ENCODE assay signal across 1 cellular context in genomic region chr2:238203104-238203972, GRCh38.
TF ChIP-seq lines count a peak whose summit lies in the region.

A gene with protein sequence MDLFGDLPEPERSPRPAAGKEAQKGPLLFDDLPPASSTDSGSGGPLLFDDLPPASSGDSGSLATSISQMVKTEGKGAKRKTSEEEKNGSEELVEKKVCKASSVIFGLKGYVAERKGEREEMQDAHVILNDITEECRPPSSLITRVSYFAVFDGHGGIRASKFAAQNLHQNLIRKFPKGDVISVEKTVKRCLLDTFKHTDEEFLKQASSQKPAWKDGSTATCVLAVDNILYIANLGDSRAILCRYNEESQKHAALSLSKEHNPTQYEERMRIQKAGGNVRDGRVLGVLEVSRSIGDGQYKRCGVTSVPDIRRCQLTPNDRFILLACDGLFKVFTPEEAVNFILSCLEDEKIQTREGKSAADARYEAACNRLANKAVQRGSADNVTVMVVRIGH (minus strand): TSS chr2:238203695. CDS start chr2:238203553, 142 bp downstream.

TF ChIP-seq in GM12878, 131 proteins besides CTCF, POLR2A, EP300 and RAD21 (continued from another document and continues in another):
- TF ChIP-seq, protein P1, sequence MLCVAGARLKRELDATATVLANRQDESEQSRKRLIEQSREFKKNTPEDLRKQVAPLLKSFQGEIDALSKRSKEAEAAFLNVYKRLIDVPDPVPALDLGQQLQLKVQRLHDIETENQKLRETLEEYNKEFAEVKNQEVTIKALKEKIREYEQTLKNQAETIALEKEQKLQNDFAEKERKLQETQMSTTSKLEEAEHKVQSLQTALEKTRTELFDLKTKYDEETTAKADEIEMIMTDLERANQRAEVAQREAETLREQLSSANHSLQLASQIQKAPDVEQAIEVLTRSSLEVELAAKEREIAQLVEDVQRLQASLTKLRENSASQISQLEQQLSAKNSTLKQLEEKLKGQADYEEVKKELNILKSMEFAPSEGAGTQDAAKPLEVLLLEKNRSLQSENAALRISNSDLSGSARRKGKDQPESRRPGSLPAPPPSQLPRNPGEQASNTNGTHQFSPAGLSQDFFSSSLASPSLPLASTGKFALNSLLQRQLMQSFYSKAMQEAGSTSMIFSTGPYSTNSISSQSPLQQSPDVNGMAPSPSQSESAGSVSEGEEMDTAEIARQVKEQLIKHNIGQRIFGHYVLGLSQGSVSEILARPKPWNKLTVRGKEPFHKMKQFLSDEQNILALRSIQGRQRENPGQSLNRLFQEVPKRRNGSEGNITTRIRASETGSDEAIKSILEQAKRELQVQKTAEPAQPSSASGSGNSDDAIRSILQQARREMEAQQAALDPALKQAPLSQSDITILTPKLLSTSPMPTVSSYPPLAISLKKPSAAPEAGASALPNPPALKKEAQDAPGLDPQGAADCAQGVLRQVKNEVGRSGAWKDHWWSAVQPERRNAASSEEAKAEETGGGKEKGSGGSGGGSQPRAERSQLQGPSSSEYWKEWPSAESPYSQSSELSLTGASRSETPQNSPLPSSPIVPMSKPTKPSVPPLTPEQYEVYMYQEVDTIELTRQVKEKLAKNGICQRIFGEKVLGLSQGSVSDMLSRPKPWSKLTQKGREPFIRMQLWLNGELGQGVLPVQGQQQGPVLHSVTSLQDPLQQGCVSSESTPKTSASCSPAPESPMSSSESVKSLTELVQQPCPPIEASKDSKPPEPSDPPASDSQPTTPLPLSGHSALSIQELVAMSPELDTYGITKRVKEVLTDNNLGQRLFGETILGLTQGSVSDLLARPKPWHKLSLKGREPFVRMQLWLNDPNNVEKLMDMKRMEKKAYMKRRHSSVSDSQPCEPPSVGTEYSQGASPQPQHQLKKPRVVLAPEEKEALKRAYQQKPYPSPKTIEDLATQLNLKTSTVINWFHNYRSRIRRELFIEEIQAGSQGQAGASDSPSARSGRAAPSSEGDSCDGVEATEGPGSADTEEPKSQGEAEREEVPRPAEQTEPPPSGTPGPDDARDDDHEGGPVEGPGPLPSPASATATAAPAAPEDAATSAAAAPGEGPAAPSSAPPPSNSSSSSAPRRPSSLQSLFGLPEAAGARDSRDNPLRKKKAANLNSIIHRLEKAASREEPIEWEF (IDR thresholded peaks at IDR 0.05; ENCODE audit: insufficient replicate concordance, low read depth, low read length) = no peak
- TF ChIP-seq RAD51 (IDR thresholded peaks at IDR 0.05) (no peak), BCL3 (IDR thresholded peaks at IDR 0.05; ENCODE audit: borderline replicate concordance, insufficient read depth, low read depth, low read length, poor library complexity, severe bottlenecking) (no peak), POLR2AphosphoS5 (IDR thresholded peaks at IDR 0.05; ENCODE audit: low read length) (peak; percentile 84), TCF12 (IDR thresholded peaks at IDR 0.05; ENCODE audit: low read depth, low read length) (peak; percentile 39; the same call in 1 of the 2 replicates), GATAD2B (conservative IDR thresholded peaks at IDR 0.05; ENCODE audit: low read depth) (peak; percentile 91; the same call in 1 of the 2 replicates), RELA (IDR thresholded peaks at IDR 0.05; ENCODE audit: borderline replicate concordance, partially characterized antibody) (no peak), ZNF687 (IDR thresholded peaks at IDR 0.05) (peak; percentile 61), ZNF384 (IDR thresholded peaks at IDR 0.05; ENCODE audit: borderline replicate concordance, low read depth, low read length) (no peak), CREM (IDR thresholded peaks at IDR 0.05; ENCODE audit: low read depth) (no peak), RB1 (IDR thresholded peaks at IDR 0.05; ENCODE audit: borderline replicate concordance) (peak; percentile 93; the same call in 1 of the 2 replicates), POLR2AphosphoS2 (IDR thresholded peaks at IDR 0.05; ENCODE audit: low read depth, low read length) (peak; percentile 55; the same call in 1 of the 2 replicates), TARDBP (IDR thresholded peaks at IDR 0.05; ENCODE audit: borderline replicate concordance) (no peak), SMARCA5 (IDR thresholded peaks at IDR 0.05) (0 out of 2 replicates have a peak, but pooled peaks have one; percentile 10), ESRRA (IDR thresholded peaks at IDR 0.05; ENCODE audit: low read length) (no peak), NFXL1 (IDR thresholded peaks at IDR 0.05; ENCODE audit: borderline replicate concordance) (no peak), RELB (IDR thresholded peaks at IDR 0.05; ENCODE audit: low read depth) (no peak), ZBTB40 (IDR thresholded peaks at IDR 0.05; ENCODE audit: borderline replicate concordance) (no peak), ZNF207 (IDR thresholded peaks at IDR 0.05; ENCODE audit: borderline replicate concordance) (no peak), NR2C1 (IDR thresholded peaks at IDR 0.05) (0 out of 2 replicates have a peak, but pooled peaks have one; percentile 13), ATF3 (IDR thresholded peaks at IDR 0.05; ENCODE audit: borderline replicate concordance, extremely low read depth, low read depth, low read length) (no peak)
- TF ChIP-seq, protein P2, sequence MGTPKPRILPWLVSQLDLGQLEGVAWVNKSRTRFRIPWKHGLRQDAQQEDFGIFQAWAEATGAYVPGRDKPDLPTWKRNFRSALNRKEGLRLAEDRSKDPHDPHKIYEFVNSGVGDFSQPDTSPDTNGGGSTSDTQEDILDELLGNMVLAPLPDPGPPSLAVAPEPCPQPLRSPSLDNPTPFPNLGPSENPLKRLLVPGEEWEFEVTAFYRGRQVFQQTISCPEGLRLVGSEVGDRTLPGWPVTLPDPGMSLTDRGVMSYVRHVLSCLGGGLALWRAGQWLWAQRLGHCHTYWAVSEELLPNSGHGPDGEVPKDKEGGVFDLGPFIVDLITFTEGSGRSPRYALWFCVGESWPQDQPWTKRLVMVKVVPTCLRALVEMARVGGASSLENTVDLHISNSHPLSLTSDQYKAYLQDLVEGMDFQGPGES (IDR thresholded peaks at IDR 0.05) = no peak
- TF ChIP-seq, protein P3, sequence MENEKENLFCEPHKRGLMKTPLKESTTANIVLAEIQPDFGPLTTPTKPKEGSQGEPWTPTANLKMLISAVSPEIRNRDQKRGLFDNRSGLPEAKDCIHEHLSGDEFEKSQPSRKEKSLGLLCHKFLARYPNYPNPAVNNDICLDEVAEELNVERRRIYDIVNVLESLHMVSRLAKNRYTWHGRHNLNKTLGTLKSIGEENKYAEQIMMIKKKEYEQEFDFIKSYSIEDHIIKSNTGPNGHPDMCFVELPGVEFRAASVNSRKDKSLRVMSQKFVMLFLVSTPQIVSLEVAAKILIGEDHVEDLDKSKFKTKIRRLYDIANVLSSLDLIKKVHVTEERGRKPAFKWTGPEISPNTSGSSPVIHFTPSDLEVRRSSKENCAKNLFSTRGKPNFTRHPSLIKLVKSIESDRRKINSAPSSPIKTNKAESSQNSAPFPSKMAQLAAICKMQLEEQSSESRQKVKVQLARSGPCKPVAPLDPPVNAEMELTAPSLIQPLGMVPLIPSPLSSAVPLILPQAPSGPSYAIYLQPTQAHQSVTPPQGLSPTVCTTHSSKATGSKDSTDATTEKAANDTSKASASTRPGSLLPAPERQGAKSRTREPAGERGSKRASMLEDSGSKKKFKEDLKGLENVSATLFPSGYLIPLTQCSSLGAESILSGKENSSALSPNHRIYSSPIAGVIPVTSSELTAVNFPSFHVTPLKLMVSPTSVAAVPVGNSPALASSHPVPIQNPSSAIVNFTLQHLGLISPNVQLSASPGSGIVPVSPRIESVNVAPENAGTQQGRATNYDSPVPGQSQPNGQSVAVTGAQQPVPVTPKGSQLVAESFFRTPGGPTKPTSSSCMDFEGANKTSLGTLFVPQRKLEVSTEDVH (IDR thresholded peaks at IDR 0.05; ENCODE audit: low read depth, partially characterized antibody) = no peak
- TF ChIP-seq, protein P4, sequence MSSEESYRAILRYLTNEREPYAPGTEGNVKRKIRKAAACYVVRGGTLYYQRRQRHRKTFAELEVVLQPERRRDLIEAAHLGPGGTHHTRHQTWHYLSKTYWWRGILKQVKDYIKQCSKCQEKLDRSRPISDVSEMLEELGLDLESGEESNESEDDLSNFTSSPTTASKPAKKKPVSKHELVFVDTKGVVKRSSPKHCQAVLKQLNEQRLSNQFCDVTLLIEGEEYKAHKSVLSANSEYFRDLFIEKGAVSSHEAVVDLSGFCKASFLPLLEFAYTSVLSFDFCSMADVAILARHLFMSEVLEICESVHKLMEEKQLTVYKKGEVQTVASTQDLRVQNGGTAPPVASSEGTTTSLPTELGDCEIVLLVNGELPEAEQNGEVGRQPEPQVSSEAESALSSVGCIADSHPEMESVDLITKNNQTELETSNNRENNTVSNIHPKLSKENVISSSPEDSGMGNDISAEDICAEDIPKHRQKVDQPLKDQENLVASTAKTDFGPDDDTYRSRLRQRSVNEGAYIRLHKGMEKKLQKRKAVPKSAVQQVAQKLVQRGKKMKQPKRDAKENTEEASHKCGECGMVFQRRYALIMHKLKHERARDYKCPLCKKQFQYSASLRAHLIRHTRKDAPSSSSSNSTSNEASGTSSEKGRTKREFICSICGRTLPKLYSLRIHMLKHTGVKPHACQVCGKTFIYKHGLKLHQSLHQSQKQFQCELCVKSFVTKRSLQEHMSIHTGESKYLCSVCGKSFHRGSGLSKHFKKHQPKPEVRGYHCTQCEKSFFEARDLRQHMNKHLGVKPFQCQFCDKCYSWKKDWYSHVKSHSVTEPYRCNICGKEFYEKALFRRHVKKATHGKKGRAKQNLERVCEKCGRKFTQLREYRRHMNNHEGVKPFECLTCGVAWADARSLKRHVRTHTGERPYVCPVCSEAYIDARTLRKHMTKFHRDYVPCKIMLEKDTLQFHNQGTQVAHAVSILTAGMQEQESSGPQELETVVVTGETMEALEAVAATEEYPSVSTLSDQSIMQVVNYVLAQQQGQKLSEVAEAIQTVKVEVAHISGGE (CRISPR knock-in tag; IDR thresholded peaks at IDR 0.05) = no peak
